ENCODE assay signal across 1 cellular context in the genomic region with DNA sequence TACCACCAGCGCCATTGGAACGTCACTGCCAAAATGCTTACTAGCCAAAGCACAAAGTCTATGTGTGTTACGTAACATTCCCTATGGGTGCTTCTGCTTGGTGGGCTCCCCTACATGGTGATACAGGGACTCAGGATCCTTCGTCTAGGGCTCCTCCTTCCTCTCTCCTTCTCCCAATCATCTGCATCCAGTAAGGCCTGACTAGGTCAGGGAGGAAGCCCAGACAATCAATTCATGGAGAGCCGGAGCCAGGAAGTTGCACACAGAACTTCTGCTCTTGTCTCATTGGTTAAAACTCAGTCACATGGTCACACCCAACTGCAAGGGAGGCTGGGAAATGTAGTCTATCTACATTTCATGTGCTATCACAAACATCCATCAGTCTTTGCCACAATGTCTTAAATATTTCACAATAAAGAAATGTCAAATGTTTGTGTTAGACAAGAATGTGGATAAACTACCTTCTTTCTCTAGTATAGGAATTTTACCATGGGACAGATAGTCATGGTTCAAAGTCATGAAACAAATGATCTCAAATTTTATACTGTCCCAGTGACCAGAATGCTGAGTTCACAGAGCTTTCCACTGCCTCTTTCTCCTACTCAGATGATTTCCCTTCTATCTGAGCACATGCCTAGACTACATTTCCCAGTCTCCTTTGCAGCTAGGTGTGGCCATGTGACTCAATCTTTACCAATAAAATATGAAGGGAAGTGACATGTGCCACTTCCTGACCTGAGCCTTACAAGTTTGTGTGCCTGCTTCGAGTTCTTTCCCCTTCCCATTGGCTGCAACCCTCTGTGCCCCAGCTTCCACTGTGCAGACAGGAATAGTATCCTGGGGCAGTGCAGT.
TF ChIP-seq lines count a peak whose summit lies in the region.

No MANE protein-coding gene starts in this region.

TF ChIP-seq in WTC11, 78 proteins besides CTCF, POLR2A, EP300 and RAD21 (continued from another document):
- peak; percentile 70 for TF ChIP-seq NFYB (CRISPR knock-in tag; conservative IDR thresholded peaks at IDR 0.05; ENCODE audit: low read depth)
- TF ChIP-seq, protein P1, sequence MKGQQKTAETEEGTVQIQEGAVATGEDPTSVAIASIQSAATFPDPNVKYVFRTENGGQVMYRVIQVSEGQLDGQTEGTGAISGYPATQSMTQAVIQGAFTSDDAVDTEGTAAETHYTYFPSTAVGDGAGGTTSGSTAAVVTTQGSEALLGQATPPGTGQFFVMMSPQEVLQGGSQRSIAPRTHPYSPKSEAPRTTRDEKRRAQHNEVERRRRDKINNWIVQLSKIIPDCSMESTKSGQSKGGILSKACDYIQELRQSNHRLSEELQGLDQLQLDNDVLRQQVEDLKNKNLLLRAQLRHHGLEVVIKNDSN (CRISPR knock-in tag; IDR thresholded peaks at IDR 0.05): peak; percentile 93
- 0 out of 2 replicates have a peak, but pooled peaks have one; percentile 27 for TF ChIP-seq SP1 (CRISPR knock-in tag; conservative IDR thresholded peaks at IDR 0.05)
